Comparison of ENCODE assay signal across 10 cellular contexts in the genomic region with DNA sequence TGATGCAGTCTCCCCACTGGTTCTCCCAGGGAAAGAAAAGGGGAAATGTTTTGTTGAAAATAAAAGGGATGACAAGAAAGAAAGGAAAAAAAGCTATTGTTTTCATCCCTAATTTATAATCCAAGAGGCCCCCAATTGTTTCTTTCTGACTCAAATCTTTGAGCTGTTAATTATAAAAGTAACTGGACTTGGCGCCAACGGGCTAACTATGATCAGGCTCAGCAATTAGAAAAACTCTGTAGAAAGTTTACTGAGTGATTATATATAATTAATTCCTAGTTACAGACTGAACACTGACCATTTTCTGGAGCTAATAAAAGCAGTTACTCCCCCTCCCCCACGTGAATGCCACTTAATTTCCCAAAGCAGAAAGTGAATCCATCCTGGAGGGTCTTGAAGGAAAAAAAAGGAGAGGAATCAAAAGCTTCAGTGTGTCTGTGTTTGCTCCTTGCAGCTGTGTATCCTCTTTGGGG. TPM values are rescaled to one million over a fixed set of nuclear protein-coding genes. Genes with fewer than 3 reads are reported as not detected.
A peak's percentile ranks its signal among the peaks of the same experiment; 100 is the strongest.
DNase-seq lines count a peak whose midpoint lies in the region; ATAC-seq and TF ChIP-seq lines count a peak whose summit lies in the region.
"Had no signal": no experiment of that assay in that cellular context is flagged by ENCODE, and none has a peak within 500 bp of the region (broad histone marks: within the 10 kb centered on the region; RNA-seq: fewer than 3 reads in every experiment).

No MANE protein-coding gene starts in this region.

- H3K36me3 ChIP-seq in iPS-20b (ENCODE audit: insufficient read depth, low read depth, low read length) (peaks cover 40% of the 10 kb centered on the region), stomach (no peaks in the 10 kb centered on the region)

- ATAC-seq in WTC11 (no peak), HG03196 (IDR thresholded peaks at IDR 0.05; ENCODE audit: unreplicated experiment) (no peak), GM19463 (IDR thresholded peaks at IDR 0.05; ENCODE audit: unreplicated experiment) (no peak)
- ATAC-seq: HCT116 had no signal

- intact Hi-C loops in stomach (cut with DNase I; ENCODE audit: low total_unique reads) = no loop called here

- no peaks in the 10 kb centered on the region; the same call in 1 of the 2 replicates for H3K4me1 Mint-ChIP-seq in WTC11

- WGBS in stomach, 5 donors = 38 to 54% (median 40%) methylated on average over 3 of the region's 3 CpGs

- H3K27me3 ChIP-seq in iPS-20b (ENCODE audit: insufficient read depth, low read length) (no peaks in the 10 kb centered on the region), stomach (no peaks in the 10 kb centered on the region)

- DNase-seq in NCI-H2227 (lab: John Stamatoyannopoulos, UW; ENCODE audit: unreplicated experiment) (peak; percentile 25), NCI-H2227 treated with DMSO at 0.1 percent for 48 hours (lab: John Stamatoyannopoulos, UW) (no peak), WTC11 (ENCODE audit: low spot score) (no peak), stomach (no peak), OCI-M2 (lab: John Stamatoyannopoulos, UW; ENCODE audit: unreplicated experiment) (no peak)
- DNase-seq: 8988T had no signal

- TF ChIP-seq CTCF in WTC11 (IDR thresholded peaks at IDR 0.05) (no peak), stomach (IDR thresholded peaks at IDR 0.05) (no peak)

- TF ChIP-seq EP300 in stomach (IDR thresholded peaks at IDR 0.05) = no peak

- H3K9me3 Mint-ChIP-seq in WTC11 = no peaks in the 10 kb centered on the region

- H3K36me3 Mint-ChIP-seq in WTC11 = no peaks in the 10 kb centered on the region; the same call in 1 of the 2 replicates

- no peak for TF ChIP-seq POLR2A in stomach (IDR thresholded peaks at IDR 0.05)

- peak overlapping the region; percentile 95 for H3K27ac ChIP-seq in iPS-20b (ENCODE audit: low read length)
- H3K27ac ChIP-seq in stomach = peak overlapping the region; percentile 94 to 100 (median 99)

- POLR2A ChIA-PET in WTC11 (lab: Charles Lee) = interaction anchor here (0.7 to 10.3 kb wide), 3 partner anchors 16 to 41 kb away, joined by 3 to 140 read pairs (median 4); no protein-coding TSS in a partner anchor

- H3K4me3 Mint-ChIP-seq in WTC11 = peak overlapping the region; percentile 56

- H3K27me3 Mint-ChIP-seq in WTC11 (ENCODE audit: low read depth) = no peaks in the 10 kb centered on the region

- H3K9ac ChIP-seq in iPS-20b (ENCODE audit: low read depth, low read length) = peak overlapping the region; percentile 84

- peak overlapping the region; percentile 99 for H3K27ac Mint-ChIP-seq in WTC11

- H3K4me3 ChIP-seq in iPS-20b (ENCODE audit: low read length) (peak overlapping the region; percentile 45; the same call in 1 of the 2 replicates), stomach (peak overlapping the region in 2 of 4 donors; percentile 17 to 34)

- H3K4me1 ChIP-seq in iPS-20b (ENCODE audit: insufficient read depth, low read length) (peaks cover 97% of the 10 kb centered on the region), stomach (peaks cover 94 to 100% (median 99%) of the 10 kb centered on the region in 4 donors)

- H3K9me3 ChIP-seq in iPS-20b (ENCODE audit: insufficient read depth, low read depth, low read length) (no peaks in the 10 kb centered on the region), stomach (no peaks in the 10 kb centered on the region)

- CTCF ChIA-PET in WTC11 (lab: Charles Lee) = interaction anchor here (1.3 to 4.2 kb wide), 3 partner anchors 8 to 80 kb away, joined by 6 to 41 read pairs (median 11); no protein-coding TSS in a partner anchor

TF ChIP-seq in WTC11, 78 proteins besides CTCF, POLR2A, EP300 and RAD21:
- TF ChIP-seq TEAD4 (CRISPR knock-in tag; IDR thresholded peaks at IDR 0.05) (no peak), HMGA2 (CRISPR knock-in tag; IDR thresholded peaks at IDR 0.05) (no peak), TEAD1 (CRISPR knock-in tag; IDR thresholded peaks at IDR 0.05) (no peak), ATF1 (CRISPR knock-in tag; IDR thresholded peaks at IDR 0.05) (no peak)

RNA-seq across cellular contexts. Expression of a gene that starts 3.2 kb away (rescaled TPM):
- 114 to 149 TPM (median 127 TPM) in 3 replicates for total RNA-seq in WTC11 (2021)
- total RNA-seq in stomach = 10 to 100 TPM; 25.9 to 82.6 (median 54.3) TPM
- 10 to 100 TPM in 2 of 3 donors, 1 to 10 TPM in 1; 9.2 to 13.6 (median 12.7) TPM for polyA plus RNA-seq in stomach
